ENCODE assay signal across 2 cellular contexts in the genomic region with DNA sequence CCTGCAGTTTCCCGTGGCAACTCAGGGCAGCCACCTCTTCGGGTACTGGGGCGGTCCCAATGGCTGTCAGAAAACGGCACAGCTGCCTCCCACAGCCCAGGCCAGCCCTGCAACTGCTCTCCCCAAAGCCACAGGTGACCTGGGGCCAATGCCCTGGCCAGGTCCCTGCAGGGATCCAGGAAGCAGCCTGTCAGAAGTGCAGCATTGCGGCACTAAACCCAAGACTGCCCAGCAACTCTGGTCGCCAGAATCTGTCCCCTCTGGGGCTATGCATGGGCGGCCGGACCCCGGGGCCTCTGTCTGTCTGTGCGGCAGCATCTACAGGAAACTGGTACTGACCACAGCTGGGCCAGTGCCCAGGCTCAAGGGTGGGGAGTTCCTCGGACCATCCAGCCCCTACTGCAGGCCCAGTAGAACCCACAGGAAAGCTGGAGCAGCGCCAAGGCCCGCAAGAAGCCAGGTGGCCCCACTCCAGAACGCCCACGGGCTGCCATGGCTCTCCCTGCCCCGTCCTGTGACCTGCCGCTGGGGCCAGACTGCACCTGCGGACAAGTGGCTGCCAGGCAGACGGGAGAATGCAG.
TF ChIP-seq lines count a peak whose summit lies in the region.

No MANE protein-coding gene starts in this region.

TF ChIP-seq in GM12891, 5 proteins besides CTCF, POLR2A, EP300 and RAD21:
- no peak for TF ChIP-seq PAX5 (IDR thresholded peaks at IDR 0.05; ENCODE audit: insufficient read depth, low read length, severe bottlenecking)
- TF ChIP-seq POLR2AphosphoS5 (IDR thresholded peaks at IDR 0.05; ENCODE audit: low read depth, low read length): no peak
- 0 out of 2 replicates have a peak, but pooled peaks have one; percentile 11 for TF ChIP-seq POU2F2 (IDR thresholded peaks at IDR 0.05; ENCODE audit: low read depth, low read length)

TF ChIP-seq in HepG2, 621 proteins besides CTCF, POLR2A, EP300 and RAD21:
- TF ChIP-seq AGO2 (optimal IDR thresholded peaks at IDR 0.05; ENCODE audit: low read depth, low read length) (peak; percentile 57), ZNF136 (CRISPR knock-in tag; IDR thresholded peaks at IDR 0.05; ENCODE audit: low read depth) (no peak)
